Comparison of ENCODE assay signal across 16 cellular contexts in the genomic region with DNA sequence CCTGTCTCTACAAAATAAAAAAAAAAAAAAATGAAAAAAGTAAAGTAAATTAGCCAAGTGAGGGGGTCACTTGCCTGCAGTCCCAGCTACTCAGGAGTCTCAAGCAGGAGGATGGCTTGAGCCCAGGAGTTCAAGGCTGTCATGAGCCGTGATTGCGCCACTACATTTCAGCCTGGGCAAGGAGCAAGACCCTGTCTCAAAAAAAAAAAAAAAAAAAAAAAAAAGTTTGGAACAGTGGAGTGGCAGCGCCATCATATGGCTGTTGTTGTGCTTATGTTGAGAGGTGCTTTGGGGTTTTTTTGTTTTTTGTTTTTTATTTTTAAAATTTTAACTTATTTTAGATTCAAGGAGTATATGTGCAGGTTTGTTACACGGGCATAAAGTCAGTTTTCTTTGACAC. TPM values are rescaled to one million over a fixed set of nuclear protein-coding genes. Genes with fewer than 3 reads are reported as not detected.
A peak's percentile ranks its signal among the peaks of the same experiment; 100 is the strongest.
DNase-seq lines count a peak whose midpoint lies in the region; ATAC-seq and TF ChIP-seq lines count a peak whose summit lies in the region.
"Had no signal": no experiment of that assay in that cellular context is flagged by ENCODE, and none has a peak within 500 bp of the region (broad histone marks: within the 10 kb centered on the region; RNA-seq: fewer than 3 reads in every experiment).

No MANE protein-coding gene starts in this region.

- 97% methylated on average over 4 of the region's 4 CpGs for WGBS in mammary epithelial cell (ENCODE audit: low coverage, missing lambda C conversion rate)
- WGBS in endodermal cell (ENCODE audit: insufficient coverage in 1 of 2, insufficient read length in 1 of 2), 2 experiments, result 95 to 100% methylated on average over 1 to 4 of the region's 4 CpGs
- WGBS in smooth muscle cell (ENCODE audit: low lambda C conversion rate), result 89% methylated on average over 4 of the region's 4 CpGs

- H3K36me3 ChIP-seq in mammary epithelial cell (ENCODE audit: insufficient read depth, low read length), result peaks cover 36% of the 10 kb centered on the region
- H3K36me3 ChIP-seq in endodermal cell (ENCODE audit: control insufficient read depth, insufficient read depth, low read length), result peaks cover 56% of the 10 kb centered on the region
- H3K36me3 ChIP-seq in smooth muscle cell (ENCODE audit: low read depth), result peaks cover 14% of the 10 kb centered on the region

- H3K27ac ChIP-seq in mammary epithelial cell (ENCODE audit: insufficient read depth, low read depth, low read length) (no peak overlapping the region), endodermal cell (ENCODE audit: low read depth, low read length) (no peak overlapping the region), smooth muscle cell (ENCODE audit: low read depth) (peak overlapping the region; percentile 30)
- H3K27ac ChIP-seq: Peyer's patch, skin epidermis, upper lobe of left lung had no signal

- H3K9me3 Mint-ChIP-seq in MCF 10A (ENCODE audit: unreplicated experiment) (no peaks in the 10 kb centered on the region), endodermal cell (no peaks in the 10 kb centered on the region)
- H3K9me3 Mint-ChIP-seq in activated T-helper 17 cell treated with anti-CD3 and anti-CD28 coated beads, Interleukin-2, amount 50 U/mL, for 72 hours, result no peaks in the 10 kb centered on the region
- H3K9me3 Mint-ChIP-seq: activated naive CD4-positive, alpha-beta T cell treated with anti-CD3 and anti-CD28 coated beads, Interleukin-2, amount 50 U/mL, for 24 hours had no signal

- intact Hi-C loops in mammary epithelial cell (cut with micrococcal nuclease), result loop anchor here (10.0 kb wide), 1 partner anchor 914 kb away; a partner anchor contains a TSS
- intact Hi-C loops in MCF 10A (cut with micrococcal nuclease), result loop anchor here (10.0 kb wide), 1 partner anchor 1474 kb away; a partner anchor contains a TSS

- no peaks in the 10 kb centered on the region for H3K27me3 ChIP-seq in mammary epithelial cell (ENCODE audit: insufficient read depth, low read length)
- H3K27me3 ChIP-seq in endodermal cell (ENCODE audit: control insufficient read depth, insufficient read depth, low read length, poor library complexity, severe bottlenecking), result no peaks in the 10 kb centered on the region
- H3K27me3 ChIP-seq in smooth muscle cell (ENCODE audit: low read depth), result no peaks in the 10 kb centered on the region
- H3K27me3 ChIP-seq: Peyer's patch, upper lobe of left lung had no signal

- H4K20me1 ChIP-seq in mammary epithelial cell (ENCODE audit: insufficient read depth, low read length) (no peaks in the 10 kb centered on the region), smooth muscle cell (ENCODE audit: low read depth) (no peaks in the 10 kb centered on the region)

- no peak overlapping the region for H3K4me3 Mint-ChIP-seq in MCF 10A (ENCODE audit: unreplicated experiment)
- H3K4me3 Mint-ChIP-seq in endodermal cell, result no peak overlapping the region
- H3K4me3 Mint-ChIP-seq in activated T-helper 17 cell treated with anti-CD3 and anti-CD28 coated beads, Interleukin-2, amount 50 U/mL, for 72 hours, result no peak overlapping the region
- H3K4me3 Mint-ChIP-seq: activated naive CD4-positive, alpha-beta T cell treated with anti-CD3 and anti-CD28 coated beads, Interleukin-2, amount 50 U/mL, for 24 hours had no signal

- H3K4me3 ChIP-seq in mammary epithelial cell (replicated peaks in 1 of 3; ENCODE audit: insufficient read depth in 1 of 3, low read depth in 2 of 3, low read length in 3 of 3) (no peak overlapping the region), endodermal cell (ENCODE audit: low read length) (no peak overlapping the region), smooth muscle cell (no peak overlapping the region)
- H3K4me3 ChIP-seq: Peyer's patch, skin epidermis, upper lobe of left lung had no signal

- peaks cover 17% of the 10 kb centered on the region for H3K4me1 Mint-ChIP-seq in MCF 10A (ENCODE audit: insufficient read depth, unreplicated experiment)
- peaks cover 21% of the 10 kb centered on the region for H3K4me1 Mint-ChIP-seq in endodermal cell
- H3K4me1 Mint-ChIP-seq in activated T-helper 17 cell treated with anti-CD3 and anti-CD28 coated beads, Interleukin-2, amount 50 U/mL, for 72 hours, result peaks cover 21% of the 10 kb centered on the region

- H3K9ac ChIP-seq in mammary epithelial cell (ENCODE audit: insufficient read depth, low read length), result no peak overlapping the region
- H3K9ac ChIP-seq in endodermal cell (ENCODE audit: extremely low read depth, low read length, poor library complexity, severe bottlenecking), result no peak overlapping the region
- no peak overlapping the region for H3K9ac ChIP-seq in smooth muscle cell (ENCODE audit: low read depth)

- TF ChIP-seq CTCF in mammary epithelial cell (conservative IDR thresholded peaks at IDR 0.05 in 1 of 2, IDR thresholded peaks at IDR 0.05 in 1 of 2; ENCODE audit: extremely low read depth in 1 of 2, insufficient read depth in 1 of 2, low read depth in 1 of 2, low read length in 2 of 2) (peak; percentile 7 to 8), MCF 10A (IDR thresholded peaks at IDR 0.05; ENCODE audit: unreplicated experiment) (no peak), endodermal cell (conservative IDR thresholded peaks at IDR 0.05) (peak; percentile 58), smooth muscle cell (IDR thresholded peaks at IDR 0.05; ENCODE audit: borderline replicate concordance, insufficient read depth, poor library complexity, severe bottlenecking) (peak; percentile 23)

- CTCF ChIA-PET in mammary epithelial cell (lab: Charles Lee; ENCODE audit: low non-redundant PET) (no interaction called here), MCF 10A (lab: Yijun Ruan, JAX) (interaction anchor here (0.7 to 1.1 kb wide), 2 partner anchors 108 to 433 kb away, joined by 4 read pairs; no protein-coding TSS in a partner anchor)

- BruUV-seq in mammary epithelial cell (replicated peaks; lab: Mats Ljungman, UMichigan), result no TSS peak
- no TSS peak for BruUV-seq in MCF 10A (replicated peaks; lab: Mats Ljungman, UMichigan)

- POLR2A ChIA-PET in MCF 10A (lab: Yijun Ruan, JAX), result interaction anchor here (1.3 to 8.3 kb wide), 2 partner anchors 10 to 13 kb away, joined by 4 to 157 read pairs; a partner anchor contains a TSS

- peaks cover 83% of the 10 kb centered on the region for H3K79me2 ChIP-seq in mammary epithelial cell (ENCODE audit: insufficient read depth, low read length)
- H3K79me2 ChIP-seq in smooth muscle cell (ENCODE audit: low read depth), result peaks cover 55% of the 10 kb centered on the region

- in situ Hi-C loops in mammary epithelial cell (cut with MboI; ENCODE audit: low sequenced_read_pairs in 2 of 2), result loop anchor here (25.0 kb wide), 1 partner anchor 907 kb away; a partner anchor contains a TSS

- no peak for ATAC-seq in activated T-helper 17 cell treated with anti-CD3 and anti-CD28 coated beads, Interleukin-2, amount 50 U/mL, for 72 hours (replicated peaks)

- no peak overlapping the region for H2AFZ ChIP-seq in mammary epithelial cell (ENCODE audit: low read depth, low read length)
- H2AFZ ChIP-seq in smooth muscle cell (ENCODE audit: low read depth), result no peak overlapping the region

- H3K9me3 ChIP-seq in mammary epithelial cell (replicated peaks; ENCODE audit: insufficient read depth, low read length) (no peaks in the 10 kb centered on the region), endodermal cell (ENCODE audit: control insufficient read depth, low read length) (no peaks in the 10 kb centered on the region), smooth muscle cell (replicated peaks; ENCODE audit: low read depth) (no peaks in the 10 kb centered on the region)
- H3K9me3 ChIP-seq: Peyer's patch, upper lobe of left lung had no signal

- peaks cover 58% of the 10 kb centered on the region for H3K36me3 Mint-ChIP-seq in MCF 10A (ENCODE audit: insufficient read depth, unreplicated experiment)
- peaks cover 34% of the 10 kb centered on the region for H3K36me3 Mint-ChIP-seq in endodermal cell (ENCODE audit: low read depth)
- H3K36me3 Mint-ChIP-seq in activated T-helper 17 cell treated with anti-CD3 and anti-CD28 coated beads, Interleukin-2, amount 50 U/mL, for 72 hours (ENCODE audit: low read depth), result peaks cover 82% of the 10 kb centered on the region

- no peaks in the 10 kb centered on the region for H3K27me3 Mint-ChIP-seq in MCF 10A (ENCODE audit: insufficient read depth, unreplicated experiment)
- no peaks in the 10 kb centered on the region for H3K27me3 Mint-ChIP-seq in endodermal cell (ENCODE audit: insufficient read depth)
- no peaks in the 10 kb centered on the region for H3K27me3 Mint-ChIP-seq in activated T-helper 17 cell treated with anti-CD3 and anti-CD28 coated beads, Interleukin-2, amount 50 U/mL, for 72 hours
- H3K27me3 Mint-ChIP-seq: activated naive CD4-positive, alpha-beta T cell treated with anti-CD3 and anti-CD28 coated beads, Interleukin-2, amount 50 U/mL, for 24 hours had no signal

- H3K4me1 ChIP-seq in mammary epithelial cell (ENCODE audit: insufficient read depth, low read length) (peaks cover 15% of the 10 kb centered on the region), endodermal cell (ENCODE audit: control insufficient read depth, insufficient read depth, low read length) (no peaks in the 10 kb centered on the region), smooth muscle cell (ENCODE audit: low read depth) (peaks cover 14% of the 10 kb centered on the region)

- peaks cover 9% of the 10 kb centered on the region for H3F3A ChIP-seq in smooth muscle cell (ENCODE audit: low read depth)

- DNase-seq in mammary epithelial cell, result no peak
- no peak for DNase-seq in MCF 10A (ENCODE audit: unreplicated experiment)
- DNase-seq in OCI-M1 (lab: John Stamatoyannopoulos, UW), result peak; percentile 45
- DNase-seq in endodermal cell, result no peak
- DNase-seq in smooth muscle cell (lab: John Stamatoyannopoulos, UW; ENCODE audit: unreplicated experiment), result no peak
- no peak for DNase-seq in SHP77 treated with DMSO at 0.1 percent for 48 hours (lab: John Stamatoyannopoulos, UW)
- no peak for DNase-seq in amniotic stem cell (lab: John Stamatoyannopoulos, UW)
- DNase-seq: glutamatergic neuron; islet precursor cell; NCI-H510A treated with DMSO at 0.1 percent for 48 hours; Peyer's patch; stimulated activated naive CD4-positive, alpha-beta T cell; upper lobe of left lung had no signal

- dilution Hi-C loops in mammary epithelial cell (cut with HindIII; ENCODE audit: low sequenced_read_pairs), result no loop called here

- H3K4me2 ChIP-seq in mammary epithelial cell (ENCODE audit: insufficient read depth, low read depth, low read length) (no peak overlapping the region), smooth muscle cell (no peak overlapping the region)

- H3K27ac Mint-ChIP-seq in MCF 10A (ENCODE audit: low read depth, unreplicated experiment), result no peak overlapping the region
- no peak overlapping the region for H3K27ac Mint-ChIP-seq in endodermal cell
- H3K27ac Mint-ChIP-seq in activated T-helper 17 cell treated with anti-CD3 and anti-CD28 coated beads, Interleukin-2, amount 50 U/mL, for 72 hours, result no peak overlapping the region
- H3K27ac Mint-ChIP-seq: activated naive CD4-positive, alpha-beta T cell treated with anti-CD3 and anti-CD28 coated beads, Interleukin-2, amount 50 U/mL, for 24 hours had no signal

RNA-seq across cellular contexts. Expression of a gene that starts 3.6 kb away (rescaled TPM):
- total RNA-seq in mammary epithelial cell (10 to 100 TPM; 20.8 to 39.8 TPM), MCF 10A (2022) (36.0 and 50.8 TPM in 2 replicates), endodermal cell (10 to 100 TPM; 46.0 to 54.7 TPM), smooth muscle cell (38.1 and 39.6 TPM in 2 replicates)
- polyA plus RNA-seq in mammary epithelial cell (22.4 TPM), smooth muscle cell (25.8 and 34.8 TPM in 2 replicates)
- 16.5 TPM for polyA minus RNA-seq in mammary epithelial cell
- 45.1 TPM for polyA plus RNA-seq in endodermal cell (2013, experiment 1 of 2)
- polyA plus RNA-seq in endodermal cell (2013, experiment 2 of 2), result 43.8 TPM
- 10 to 100 TPM; 43.0 to 84.2 TPM for total RNA-seq in activated T-helper 17 cell treated with anti-CD3 and anti-CD28 coated beads, Interleukin-2, amount 50 U/mL, for 72 hours

RNA-seq across cellular contexts. Expression of a gene that starts 3.8 kb away (rescaled TPM):
- total RNA-seq in mammary epithelial cell (10 to 100 TPM; 25.0 to 25.7 TPM), MCF 10A (2022) (16.7 and 17.2 TPM in 2 replicates), endodermal cell (10 to 100 TPM; 29.3 to 29.8 TPM), smooth muscle cell (14.5 and 33.2 TPM in 2 replicates)
- polyA plus RNA-seq in mammary epithelial cell (17.7 TPM), smooth muscle cell (24.1 and 26.4 TPM in 2 replicates)
- polyA minus RNA-seq in mammary epithelial cell, result 9.2 TPM
- polyA plus RNA-seq in endodermal cell (2013, experiment 1 of 2), result 37.1 TPM
- 35.3 TPM for polyA plus RNA-seq in endodermal cell (2013, experiment 2 of 2)
- 10 to 100 TPM; 24.2 to 38.3 TPM for total RNA-seq in activated T-helper 17 cell treated with anti-CD3 and anti-CD28 coated beads, Interleukin-2, amount 50 U/mL, for 72 hours

RNA-seq across cellular contexts. Expression of a gene that starts 10.3 kb away (rescaled TPM):
- total RNA-seq in mammary epithelial cell (10 to 100 TPM; 23.2 to 53.0 TPM), MCF 10A (2022) (62.3 and 64.6 TPM in 2 replicates), endodermal cell (10 to 100 TPM; 49.6 to 53.5 TPM), smooth muscle cell (24.1 and 27.9 TPM in 2 replicates)
- polyA plus RNA-seq in mammary epithelial cell (20.1 TPM), smooth muscle cell (21.8 and 29.1 TPM in 2 replicates)
- polyA minus RNA-seq in mammary epithelial cell, result 29.3 TPM
- polyA plus RNA-seq in endodermal cell (2013, experiment 1 of 2), result 49.4 TPM
- 51.5 TPM for polyA plus RNA-seq in endodermal cell (2013, experiment 2 of 2)
- 10 to 100 TPM; 33.2 to 53.4 TPM for total RNA-seq in activated T-helper 17 cell treated with anti-CD3 and anti-CD28 coated beads, Interleukin-2, amount 50 U/mL, for 72 hours
